1 cellular context compared by ENCODE assay signal in the genomic region with DNA sequence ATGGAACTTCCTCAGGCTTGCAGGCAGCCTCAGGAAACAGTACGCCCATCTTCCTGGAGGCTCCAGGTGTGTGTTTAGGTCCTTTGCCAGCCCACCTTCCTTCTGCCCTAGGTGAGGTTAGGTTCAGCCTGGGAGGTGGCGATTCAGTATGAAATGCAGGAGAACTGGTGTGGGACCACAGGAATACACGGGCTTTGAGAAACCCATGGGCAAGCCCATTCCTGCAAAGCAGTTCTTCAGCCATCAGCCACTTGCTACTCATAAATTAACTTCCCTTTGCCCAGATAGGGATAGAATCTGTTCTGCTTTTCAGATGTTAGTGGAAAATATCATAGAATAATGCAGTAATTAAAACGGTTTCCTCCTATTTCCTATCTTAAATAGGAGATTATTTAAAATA.
TF ChIP-seq lines count a peak whose summit lies in the region.

No MANE protein-coding gene starts in this region.

TF ChIP-seq in K562, 482 proteins besides CTCF, POLR2A, EP300 and RAD21:
- TF ChIP-seq DEAF1 (CRISPR knock-in tag; IDR thresholded peaks at IDR 0.05): no peak
